Comparison of ENCODE assay signal across 1 cellular context in the genomic region with DNA sequence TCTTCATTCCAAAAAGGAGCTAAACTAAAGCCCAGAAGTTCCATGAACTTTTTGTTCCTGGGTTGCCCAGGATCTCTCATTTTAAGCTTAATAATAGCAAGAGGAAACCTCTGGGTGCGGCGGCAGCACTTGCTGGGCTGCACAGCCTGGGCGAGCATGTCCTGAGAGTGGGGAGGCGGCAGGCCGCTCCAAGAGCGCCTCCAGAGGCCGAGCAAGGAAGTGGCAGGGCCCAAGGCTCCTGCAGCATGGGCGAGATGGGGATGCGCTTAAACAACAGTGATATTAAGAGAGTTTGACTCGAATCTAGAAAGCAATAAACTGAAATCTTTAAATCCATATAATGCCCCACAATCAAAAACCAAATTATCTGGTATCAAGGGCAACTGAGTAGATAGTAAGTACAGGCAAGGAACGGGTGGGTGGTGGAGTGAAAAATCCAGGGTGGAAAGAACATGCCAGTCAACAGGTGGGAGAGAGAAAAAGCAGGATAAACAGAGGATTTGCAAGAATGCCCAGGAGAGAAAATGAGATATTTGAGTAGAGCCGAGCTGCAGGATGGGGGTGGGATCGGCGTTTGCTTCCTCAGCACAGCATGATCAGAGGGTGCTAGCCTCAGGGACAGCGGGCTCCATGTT.
TF ChIP-seq lines count a peak whose summit lies in the region.

No MANE protein-coding gene starts in this region.

TF ChIP-seq in K562, 482 proteins besides CTCF, POLR2A, EP300 and RAD21 (continued from another document):
- 0 out of 4 replicates have a peak, but pooled peaks of 1 of the 2 experiments have one; percentile 21 for TF ChIP-seq NRF1 (conservative IDR thresholded peaks at IDR 0.05 in 1 of 2, IDR thresholded peaks at IDR 0.05 in 1 of 2)
- TF ChIP-seq ZBTB7A (IDR thresholded peaks at IDR 0.05; ENCODE audit: borderline replicate concordance, control insufficient read depth, low read depth, low read length): no peak
- TF ChIP-seq YY1 (IDR thresholded peaks at IDR 0.05; ENCODE audit: borderline replicate concordance in 1 of 3, control insufficient read depth in 1 of 3, extremely low read depth in 1 of 3, insufficient read depth in 3 of 3, insufficient read length in 1 of 3, insufficient replicate concordance in 2 of 3, low read depth in 1 of 3, low read length in 2 of 3): peak in 1 of 3 experiments; percentile 8
- TF ChIP-seq NR2F6 (CRISPR knock-in tag; IDR thresholded peaks at IDR 0.05): no peak
